In the genomic region with DNA sequence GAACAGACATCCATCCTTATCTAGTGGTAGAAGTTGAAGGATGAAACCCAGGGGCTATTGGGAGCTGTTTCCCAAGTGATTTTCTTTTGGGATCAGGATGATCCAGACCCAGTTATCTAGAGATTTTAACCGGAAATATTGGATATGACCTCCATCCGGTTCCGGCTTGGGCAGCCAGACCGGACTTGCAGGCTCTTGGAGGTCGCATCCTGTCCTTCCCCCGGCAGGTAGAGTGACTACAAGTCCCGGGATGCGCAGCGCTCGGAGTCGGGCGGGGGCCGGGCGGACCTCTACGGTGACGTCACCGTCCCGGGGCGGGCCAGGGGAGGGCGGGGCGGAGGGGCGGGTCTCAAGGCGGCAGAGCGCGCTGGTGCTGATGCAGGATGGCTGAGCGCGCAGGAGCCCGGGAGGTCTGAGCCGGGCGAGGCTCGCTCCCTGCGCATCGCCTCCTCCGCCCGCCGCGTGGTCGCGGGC, we compare ENCODE assay signal across 8 cellular contexts. TPM values are rescaled to one million over a fixed set of nuclear protein-coding genes. Genes with fewer than 3 reads are reported as not detected.
A peak's percentile ranks its signal among the peaks of the same experiment; 100 is the strongest.
DNase-seq lines count a peak whose midpoint lies in the region; ATAC-seq, FAIRE-seq and TF ChIP-seq lines count a peak whose summit lies in the region.

A gene (plus strand): TSS at position 360 of the 474 bp plus-strand sequence. CDS start 391 bp downstream, outside the sequence.

- no peak for TF ChIP-seq EP300 in H1 (IDR thresholded peaks at IDR 0.05; ENCODE audit: borderline replicate concordance in 1 of 2, low read depth in 2 of 2, low read length in 2 of 2)

- no peak for FAIRE-seq in H1 (lab: Jason Lieb, UNC)

- H2BK120ac ChIP-seq in H1 (replicated peaks; ENCODE audit: low read depth, low read length) (peak within 1 kb of the TSS; percentile 59), mesenchymal stem cell (ENCODE audit: low read depth, low read length) (no peak within 1 kb of the TSS)

- no peak within 1 kb of the TSS for H2BK5ac ChIP-seq in H1 (ENCODE audit: low read depth, low read length)
- H2BK5ac ChIP-seq in mesenchymal stem cell (ENCODE audit: low read depth, low read length, poor library complexity, severe bottlenecking), result no peak within 1 kb of the TSS

- H3K27me3 ChIP-seq in H1 (replicated peaks in 1 of 4; ENCODE audit: control insufficient read depth in 3 of 4, extremely low read depth in 1 of 4, insufficient read depth in 3 of 4, low read length in 3 of 4) (peaks cover 0 to 9% (median 7%) of the 10 kb centered on the region in 4 experiments; a peak in 3 of 7 replicates), mesenchymal stem cell (ENCODE audit: control insufficient read depth in 1 of 2, insufficient read depth in 1 of 2, low read length in 2 of 2) (peaks cover 41 to 46% of the 10 kb centered on the region in 2 experiments)

- no peak for TF ChIP-seq RAD21 in H1 (IDR thresholded peaks at IDR 0.05 in 1 of 2, conservative IDR thresholded peaks at IDR 0.05 in 1 of 2; ENCODE audit: low read depth in 2 of 2, low read length in 2 of 2)

- H4K8ac ChIP-seq in H1 (ENCODE audit: extremely low read depth, insufficient read depth, low read length), result peak within 1 kb of the TSS; percentile 74
- H4K8ac ChIP-seq in mesenchymal stem cell (ENCODE audit: low read length), result no peak within 1 kb of the TSS

- WGBS in H1 (ENCODE audit: extremely low coverage in 1 of 2, insufficient coverage in 1 of 2, insufficient read length in 1 of 2, insufficient replicate concordance in 2 of 2, low coverage in 1 of 2, low lambda C conversion rate in 2 of 2, missing lambda C conversion rate in 1 of 2), 2 experiments, result 13% methylated on average over 6 of the region's 39 CpGs; no CpG with 5 or more reads in 1 of the 2 experiments
- WGBS in mesenchymal stem cell, result 2% methylated on average over 22 of the region's 39 CpGs

- H2BK20ac ChIP-seq in H1 (ENCODE audit: low read length), result no peak within 1 kb of the TSS

- H3K4me2 ChIP-seq in H1 (ENCODE audit: insufficient read depth in 1 of 2, low read depth in 2 of 2, low read length in 2 of 2), result peak within 1 kb of the TSS; percentile 87
- peak within 1 kb of the TSS; percentile 61 for H3K4me2 ChIP-seq in mesenchymal stem cell (ENCODE audit: low read length, poor library complexity, severe bottlenecking)

- TF ChIP-seq CTCF in AG09309 (IDR thresholded peaks at IDR 0.05; ENCODE audit: control insufficient read depth, insufficient read depth, low read depth, low read length, missing control alignments) (no peak), H1 (IDR thresholded peaks at IDR 0.05; ENCODE audit: control extremely low read depth in 1 of 3, insufficient read depth in 1 of 3, low read depth in 1 of 3, low read length in 3 of 3) (no peak)

- H3K9ac ChIP-seq in H1 (replicated peaks in 1 of 4; ENCODE audit: extremely low read depth in 1 of 4, low read depth in 3 of 4, low read length in 3 of 4) (peak within 1 kb of the TSS in 3 of 4 experiments; percentile 58 to 76 (median 62); a peak in 5 of 7 replicates), mesenchymal stem cell (ENCODE audit: low read length) (no peak within 1 kb of the TSS)

- H3K79me2 ChIP-seq in H1 (ENCODE audit: control insufficient read depth in 1 of 2, insufficient read depth in 2 of 2, low read length in 2 of 2), result peaks cover 0 to 30% of the 10 kb centered on the region in 2 experiments; a peak in 3 of 4 replicates

- ATAC-seq in HG03378 (IDR thresholded peaks at IDR 0.05; ENCODE audit: unreplicated experiment), result peak; percentile 85

- DNase-seq in AG09309 (ENCODE audit: low read depth) (no peak), GM19238 (ENCODE audit: insufficient read length, low spot score) (peak; percentile 84), NCI-H524 treated with DMSO at 0.1 percent for 48 hours (lab: John Stamatoyannopoulos, UW) (peak; percentile 5), H1 (ENCODE audit: low read depth in 1 of 2, low spot score in 2 of 2) (peak; percentile 83 to 91), mesenchymal stem cell (peak; percentile 46)
- peak; percentile 71 to 84 (median 80) for DNase-seq in activated CD8-positive, alpha-beta memory T cell treated with anti-CD3 and anti-CD28 coated beads for 48 hours (ENCODE audit: low read depth in 2 of 3, low spot score in 2 of 3)
- peak; percentile 86 for DNase-seq in stimulated activated CD8-positive, alpha-beta memory T cell treated with anti-CD3 and anti-CD28 coated beads, Interleukin-15, amount 100 ng/mL, for 24 hours (ENCODE audit: low read depth)

- H3K4me1 ChIP-seq in H1 (replicated peaks in 1 of 4; ENCODE audit: control insufficient read depth in 3 of 4, insufficient read depth in 4 of 4, low read length in 3 of 4) (peaks cover 0 to 6% (median 2%) of the 10 kb centered on the region in 4 experiments; a peak in 5 of 7 replicates), mesenchymal stem cell (ENCODE audit: control insufficient read depth, insufficient read depth, low read depth, low read length) (peaks cover 17% of the 10 kb centered on the region)

- CTCF ChIA-PET in H1 (lab: Charles Lee; ENCODE audit: partially characterized antibody), result interaction anchor here (0.6 to 1.0 kb wide), 3 partner anchors 9 to 24 kb away, joined by 3 read pairs; no protein-coding TSS in a partner anchor

- H2AK5ac ChIP-seq in H1 (ENCODE audit: low read depth, low read length), result no peak within 1 kb of the TSS
- H2AK5ac ChIP-seq in mesenchymal stem cell (ENCODE audit: low read length, severe bottlenecking), result no peak within 1 kb of the TSS

- H4K91ac ChIP-seq in H1 (replicated peaks; ENCODE audit: insufficient read length, low read length), result no peak within 1 kb of the TSS
- no peak within 1 kb of the TSS for H4K91ac ChIP-seq in mesenchymal stem cell (ENCODE audit: low read length)

- H2AFZ ChIP-seq in H1 (ENCODE audit: low read length), result peak within 1 kb of the TSS; percentile 98
- no peak within 1 kb of the TSS for H2AFZ ChIP-seq in mesenchymal stem cell (ENCODE audit: low read depth, low read length)

- peak within 1 kb of the TSS; percentile 40; the same call in 1 of the 2 replicates for H2BK15ac ChIP-seq in H1 (ENCODE audit: low read length)
- H2BK15ac ChIP-seq in mesenchymal stem cell (ENCODE audit: low read depth, poor library complexity, severe bottlenecking), result no peak within 1 kb of the TSS

- H3K9me3 ChIP-seq in H1 (ENCODE audit: insufficient read depth in 2 of 2, low read depth in 1 of 2, low read length in 1 of 2) (peaks cover 1 to 2% of the 10 kb centered on the region in 2 experiments; a peak in 1 of 4 replicates), mesenchymal stem cell (ENCODE audit: control insufficient read depth, low read length) (no peaks in the 10 kb centered on the region)

- H3K4ac ChIP-seq in H1 (replicated peaks; ENCODE audit: insufficient read length, low read depth, low read length), result no peak within 1 kb of the TSS
- no peak within 1 kb of the TSS for H3K4ac ChIP-seq in mesenchymal stem cell (ENCODE audit: low read depth in 1 of 2, low read length in 2 of 2)

- no peak within 1 kb of the TSS for H4K5ac ChIP-seq in H1 (ENCODE audit: insufficient read length, low read depth, low read length)

- H3K79me1 ChIP-seq in H1 (ENCODE audit: low read depth, low read length), result no peaks in the 10 kb centered on the region
- no peaks in the 10 kb centered on the region for H3K79me1 ChIP-seq in mesenchymal stem cell (replicated peaks; ENCODE audit: low read length, poor library complexity, severe bottlenecking)

- peak within 1 kb of the TSS; percentile 11 for H3K4me3 ChIP-seq in AG09309 (ENCODE audit: control insufficient read depth, low read depth, low read length)
- H3K4me3 ChIP-seq in H1 (ENCODE audit: extremely low read depth in 1 of 4, insufficient read depth in 2 of 4, low read depth in 3 of 4, low read length in 4 of 4), result peak within 1 kb of the TSS; percentile 65 to 86 (median 66)
- peak within 1 kb of the TSS; percentile 51 to 61 for H3K4me3 ChIP-seq in mesenchymal stem cell (ENCODE audit: insufficient read depth in 1 of 2, low read depth in 1 of 2, low read length in 2 of 2)

- H3K14ac ChIP-seq in H1 (ENCODE audit: insufficient read length), result no peak within 1 kb of the TSS
- H3K14ac ChIP-seq in mesenchymal stem cell (ENCODE audit: low read length in 2 of 2), result no peak within 1 kb of the TSS

- H3K23ac ChIP-seq in H1 (ENCODE audit: insufficient read length) (no peak within 1 kb of the TSS), mesenchymal stem cell (ENCODE audit: low read length in 2 of 2) (peak within 1 kb of the TSS in 1 of 2 experiments; percentile 68)

- no peaks in the 10 kb centered on the region; a peak in 1 of 8 replicates for H3K36me3 ChIP-seq in H1 (ENCODE audit: control insufficient read depth in 2 of 4, insufficient read depth in 4 of 4, low read length in 3 of 4)
- H3K36me3 ChIP-seq in mesenchymal stem cell (ENCODE audit: control insufficient read depth in 1 of 2, insufficient read depth in 2 of 2, low read depth in 1 of 2, low read length in 2 of 2), result no peaks in the 10 kb centered on the region

- H4K20me1 ChIP-seq in H1 (replicated peaks in 1 of 2; ENCODE audit: control insufficient read depth in 1 of 2, insufficient read depth in 2 of 2, low read length in 2 of 2), result peaks cover 7% of the 10 kb centered on the region in 2 experiments

- peaks cover 11% of the 10 kb centered on the region for H3K23me2 ChIP-seq in H1 (ENCODE audit: low read depth, low read length)

- POLR2A ChIA-PET in H1 (lab: Charles Lee; ENCODE audit: partially characterized antibody), result interaction anchor here (0.6 kb wide), 1 partner anchor 63 kb away, joined by 3 read pairs; no protein-coding TSS in a partner anchor

- H3K56ac ChIP-seq in H1 (replicated peaks; ENCODE audit: insufficient read length, low read depth, low read length), result peak within 1 kb of the TSS; percentile 9

- H3K27ac ChIP-seq in H1 (ENCODE audit: low read depth, low read length), result no peak within 1 kb of the TSS
- no peak within 1 kb of the TSS for H3K27ac ChIP-seq in mesenchymal stem cell (ENCODE audit: low read length, poor library complexity, severe bottlenecking)

- H2BK12ac ChIP-seq in H1 (ENCODE audit: low read depth, low read length) (no peak within 1 kb of the TSS), mesenchymal stem cell (ENCODE audit: low read length in 2 of 2) (no peak within 1 kb of the TSS)

- peak in 1 of 2 experiments; percentile 32; a peak in 1 of 3 replicates for TF ChIP-seq POLR2A in H1 (IDR thresholded peaks at IDR 0.05; ENCODE audit: control extremely low read depth in 1 of 2, low read depth in 2 of 2, low read length in 2 of 2)

- H3K18ac ChIP-seq in H1 (ENCODE audit: extremely low read depth, low read length), result peak within 1 kb of the TSS; percentile 54; the same call in 1 of the 2 replicates
- H3K18ac ChIP-seq in mesenchymal stem cell (ENCODE audit: low read depth in 1 of 2, low read length in 2 of 2), result no peak within 1 kb of the TSS

RNA-seq across cellular contexts. Expression of the gene that starts here (rescaled TPM):
- 58.1 and 66.4 TPM in 2 replicates for total RNA-seq in H1 (2021; fragmentation: NEBNext Ultra II Directional; extraction: Animal tissue kit (Norgen Biotek cat#: 25700))
- polyA plus RNA-seq in H1 (2011; rRNA removed), result 12.5 and 16.3 TPM in 2 replicates
- 20.7 TPM for polyA plus RNA-seq in H1 (2011; cell fraction: cytosol; rRNA removed)
- 28.7 TPM for polyA plus RNA-seq in H1 (2011; cell fraction: nucleus; rRNA removed)
- polyA plus RNA-seq in H1 (2012, experiment 1 of 2), result 24.5 to 33.7 TPM (median 26.6 TPM) in 4 replicates
- 2.2 TPM for polyA plus RNA-seq in H1 (2012, experiment 2 of 2)
- 86.6 TPM for polyA plus RNA-seq in H1 (2013, experiment 1 of 2)
- polyA plus RNA-seq in H1 (2013, experiment 2 of 2), result 77.4 TPM
- polyA minus RNA-seq in H1 (2011; rRNA and poly(A)+ RNA removed), result 63.7 and 65.0 TPM in 2 replicates
- 30.3 TPM for polyA minus RNA-seq in H1 (2011; cell fraction: cytosol; rRNA and poly(A)+ RNA removed)
- 42.4 TPM for polyA minus RNA-seq in H1 (2011; cell fraction: nucleus; rRNA and poly(A)+ RNA removed)
- polyA plus RNA-seq in mesenchymal stem cell (2013, experiment 1 of 2), result 0.15 TPM
- polyA plus RNA-seq in mesenchymal stem cell (2013, experiment 2 of 2), result 0.21 TPM

Comparison
In these comparisons a context has a peak if more than half of its experiments do, and no peak if none do; other contexts are left out.
1. H3K4me3 ChIP-seq: peak in every context shown above with its lines; median percentile 66 in H1; 56 in mesenchymal stem cell; 11 in AG09309.